ENCODE assay signal across 18 cellular contexts in the genomic region with DNA sequence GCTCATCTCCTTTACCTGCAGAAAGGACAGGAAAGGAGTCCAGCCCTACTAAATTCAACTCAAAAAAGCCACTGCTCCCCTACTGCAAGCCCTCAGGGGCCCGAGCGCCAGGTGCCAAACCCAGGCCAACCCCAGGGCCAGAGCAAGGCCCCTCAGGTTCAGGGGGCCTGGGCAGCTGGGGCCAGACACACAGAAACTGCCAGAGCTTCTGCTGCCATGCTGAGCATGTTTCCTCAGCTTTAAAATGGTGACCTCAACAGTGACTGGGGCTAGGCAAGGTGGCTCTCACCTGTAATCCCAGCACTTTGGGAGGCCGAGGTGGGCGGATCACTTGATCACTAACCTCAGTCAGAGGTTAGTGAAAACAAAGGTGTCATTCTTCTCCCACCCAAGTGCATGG. TPM values are rescaled to one million over a fixed set of nuclear protein-coding genes. Genes with fewer than 3 reads are reported as not detected.
DNase-seq lines count a peak whose midpoint lies in the region; ATAC-seq and TF ChIP-seq lines count a peak whose summit lies in the region.
"Had no signal": no experiment of that assay in that cellular context is flagged by ENCODE, and none has a peak within 500 bp of the region (broad histone marks: within the 10 kb centered on the region; RNA-seq: fewer than 3 reads in every experiment).

No MANE protein-coding gene starts in this region.

- DNase-seq in cardiac septum (ENCODE audit: low spot score) (peak; percentile 72), heart right ventricle (no peak), coronary artery (ENCODE audit: low spot score) (peak; percentile 64), neuronal stem cell (ENCODE audit: low spot score) (no peak), transverse colon (peak; percentile 2), NCI-H2081 (lab: John Stamatoyannopoulos, UW) (no peak), globus pallidus (ENCODE audit: low spot score) (no peak)
- DNase-seq: CD4-positive, alpha-beta memory T cell; DMS153; GDM1; Karpas-422; NCI-H1417 treated with DMSO at 0.1 percent for 48 hours; NCI-H1930; NCI-H345; NCI-H524 treated with DMSO at 0.1 percent for 48 hours; PC-3; RPMI8226 had no signal

- H2BK120ac ChIP-seq in neuronal stem cell (ENCODE audit: low read depth, low read length), result no peak overlapping the region

- no peak overlapping the region for H3K4me2 ChIP-seq in neuronal stem cell (ENCODE audit: insufficient read depth, low read length, poor library complexity, severe bottlenecking)
- H3K4me2 ChIP-seq: BLaER1 had no signal

- no peak overlapping the region for H4K91ac ChIP-seq in neuronal stem cell (ENCODE audit: low read depth, low read length, poor library complexity)

- H3K4ac ChIP-seq in neuronal stem cell (ENCODE audit: low read length), result no peak overlapping the region

- no peak for TF ChIP-seq CTCF in heart right ventricle (IDR thresholded peaks at IDR 0.05)
- no peak for TF ChIP-seq CTCF in coronary artery (IDR thresholded peaks at IDR 0.05)
- no peak for TF ChIP-seq CTCF in transverse colon (IDR thresholded peaks at IDR 0.05)

- no peak overlapping the region for H2BK12ac ChIP-seq in neuronal stem cell (ENCODE audit: low read length)

- H2BK15ac ChIP-seq in neuronal stem cell (ENCODE audit: low read length), result no peak overlapping the region

- peak overlapping the region; percentile 16 for H2AK5ac ChIP-seq in neuronal stem cell (ENCODE audit: low read depth, low read length)

- peaks cover 0 to 6% (median 0%) of the 10 kb centered on the region in 9 donors for H3K36me3 ChIP-seq in heart right ventricle
- peaks cover 7 to 74% of the 10 kb centered on the region in 2 donors for H3K36me3 ChIP-seq in neuronal stem cell (replicated peaks in 1 of 2; ENCODE audit: control insufficient read depth in 2 of 2, insufficient read depth in 2 of 2, low read length in 2 of 2)
- H3K36me3 ChIP-seq in transverse colon, result no peaks in the 10 kb centered on the region

- WGBS in heart right ventricle, 2 donors, result 96 to 100% methylated on average over 4 of the region's 4 CpGs
- no CpG with 5 or more reads among the region's 4 CpGs for WGBS in neuronal stem cell (ENCODE audit: extremely low coverage in 2 of 2, insufficient read length in 2 of 2, insufficient replicate concordance in 1 of 2), 2 donors
- 100% methylated on average over 4 of the region's 4 CpGs; no CpG with 5 or more reads in 1 of the 2 donors for WGBS in transverse colon (ENCODE audit: low coverage in 1 of 2), 2 donors

- H2AFZ ChIP-seq in neuronal stem cell (ENCODE audit: low read length), result no peak overlapping the region

- no peak for TF ChIP-seq EP300 in transverse colon (IDR thresholded peaks at IDR 0.05; ENCODE audit: low read depth)

- H3K18ac ChIP-seq in neuronal stem cell (ENCODE audit: low read length), result no peak overlapping the region

- no peak overlapping the region for H2BK5ac ChIP-seq in neuronal stem cell (ENCODE audit: low read length)

- H3K14ac ChIP-seq in neuronal stem cell (ENCODE audit: low read length), result no peak overlapping the region

- H3K4me3 ChIP-seq in heart right ventricle (no peak overlapping the region), coronary artery (no peak overlapping the region), neuronal stem cell (ENCODE audit: low read length in 2 of 2) (no peak overlapping the region), transverse colon (no peak overlapping the region)
- H3K4me3 ChIP-seq: BLaER1 had no signal

- H3K4me1 ChIP-seq in heart right ventricle (peaks cover 11 to 82% (median 44%) of the 10 kb centered on the region in 9 donors), neuronal stem cell (ENCODE audit: control insufficient read depth in 2 of 2, insufficient read depth in 1 of 2, low read depth in 1 of 2, low read length in 2 of 2) (peaks cover 12 to 21% of the 10 kb centered on the region in 2 donors), transverse colon (peaks cover 0 to 9% (median 8%) of the 10 kb centered on the region in 4 donors)

- intact Hi-C loops in cardiac septum (cut with DNase I), result loop anchor here (5.0 kb wide), 1 partner anchor 36 kb away; the partner anchor contains the start of gene KLHL25
- intact Hi-C loops in heart right ventricle (cut with DNase I), result loop anchor here in 1 of 10 donors (5.0 kb wide), 1 partner anchor 81 kb away; no protein-coding TSS in a partner anchor
- intact Hi-C loops in transverse colon (cut with DNase I; ENCODE audit: low total_unique reads), result no loop called here

- no peak overlapping the region for H3K9ac ChIP-seq in neuronal stem cell (ENCODE audit: low read depth, low read length, poor library complexity)
- H3K9ac ChIP-seq: BLaER1 had no signal

- no peak for ATAC-seq in heart right ventricle
- ATAC-seq: PC-3 had no signal

- no peak overlapping the region for H3K27ac ChIP-seq in heart right ventricle
- no peak overlapping the region for H3K27ac ChIP-seq in coronary artery
- no peak overlapping the region for H3K27ac ChIP-seq in neuronal stem cell (replicated peaks; ENCODE audit: low read length)
- H3K27ac ChIP-seq in transverse colon, result no peak overlapping the region
- H3K27ac ChIP-seq: BLaER1 had no signal

- H3K27me3 ChIP-seq in heart right ventricle (no peaks in the 10 kb centered on the region), neuronal stem cell (ENCODE audit: control insufficient read depth in 3 of 3, insufficient read depth in 3 of 3, low read depth in 1 of 3, low read length in 3 of 3) (no peaks in the 10 kb centered on the region), transverse colon (no peaks in the 10 kb centered on the region)
- H3K27me3 ChIP-seq: BLaER1 had no signal

- TF ChIP-seq POLR2A in transverse colon (IDR thresholded peaks at IDR 0.05), result no peak

- peaks cover 10% of the 10 kb centered on the region for H3K79me1 ChIP-seq in neuronal stem cell (ENCODE audit: low read depth, low read length)

- H3K9me3 ChIP-seq in heart right ventricle (no peaks in the 10 kb centered on the region), neuronal stem cell (replicated peaks in 1 of 2; ENCODE audit: control insufficient read depth in 2 of 2, insufficient read depth in 1 of 2, low read depth in 1 of 2, low read length in 2 of 2) (no peaks in the 10 kb centered on the region), transverse colon (no peaks in the 10 kb centered on the region)
- H3K9me3 ChIP-seq: BLaER1 had no signal

- no peak overlapping the region for H3K23ac ChIP-seq in neuronal stem cell (ENCODE audit: low read depth, low read length, poor library complexity)

- H4K8ac ChIP-seq in neuronal stem cell (ENCODE audit: low read depth, low read length), result no peak overlapping the region

- in situ Hi-C loops in transverse colon (cut with MboI; ENCODE audit: low pct_ligation_motif_present in 1 of 4, low pct_unique_long_range_greater_than_20kb in 1 of 4, low sequenced_read_pairs in 3 of 4), result no loop called here

RNA-seq across cellular contexts. Expression of gene KLHL25, which starts 38.8 kb away (rescaled TPM):
- total RNA-seq in cardiac septum (5.1 TPM), heart right ventricle (1 to 10 TPM; 1.9 to 4.6 (median 3.2) TPM), transverse colon (10 to 100 TPM; 10.1 to 36.0 (median 10.8) TPM)
- polyA plus RNA-seq in heart right ventricle, result 1 to 10 TPM; 3.2 to 9.2 TPM
- polyA plus RNA-seq in neuronal stem cell (2013, experiment 1 of 2), result 5.8 TPM
- polyA plus RNA-seq in neuronal stem cell (2013, experiment 2 of 2), result 5.8 TPM

Comparison
In these comparisons a context has a peak if more than half of its experiments do, and no peak if none do; other contexts are left out.
1. DNase-seq: peak in cardiac septum (single experiment), coronary artery (single experiment) and transverse colon (single experiment); none in heart right ventricle (0 of 2), neuronal stem cell (single experiment), NCI-H2081 (0 of 2) and globus pallidus (single experiment).